1 cellular context compared by ENCODE assay signal in genomic region chr5:68644971-68645370, GRCh38.
A peak's percentile ranks its signal among the peaks of the same experiment; 100 is the strongest.
TF ChIP-seq lines count a peak whose summit lies in the region.

No MANE protein-coding gene starts in this region.

TF ChIP-seq in GM12878, 131 proteins besides CTCF, POLR2A, EP300 and RAD21 (continued from another document):
- TF ChIP-seq, protein P1, sequence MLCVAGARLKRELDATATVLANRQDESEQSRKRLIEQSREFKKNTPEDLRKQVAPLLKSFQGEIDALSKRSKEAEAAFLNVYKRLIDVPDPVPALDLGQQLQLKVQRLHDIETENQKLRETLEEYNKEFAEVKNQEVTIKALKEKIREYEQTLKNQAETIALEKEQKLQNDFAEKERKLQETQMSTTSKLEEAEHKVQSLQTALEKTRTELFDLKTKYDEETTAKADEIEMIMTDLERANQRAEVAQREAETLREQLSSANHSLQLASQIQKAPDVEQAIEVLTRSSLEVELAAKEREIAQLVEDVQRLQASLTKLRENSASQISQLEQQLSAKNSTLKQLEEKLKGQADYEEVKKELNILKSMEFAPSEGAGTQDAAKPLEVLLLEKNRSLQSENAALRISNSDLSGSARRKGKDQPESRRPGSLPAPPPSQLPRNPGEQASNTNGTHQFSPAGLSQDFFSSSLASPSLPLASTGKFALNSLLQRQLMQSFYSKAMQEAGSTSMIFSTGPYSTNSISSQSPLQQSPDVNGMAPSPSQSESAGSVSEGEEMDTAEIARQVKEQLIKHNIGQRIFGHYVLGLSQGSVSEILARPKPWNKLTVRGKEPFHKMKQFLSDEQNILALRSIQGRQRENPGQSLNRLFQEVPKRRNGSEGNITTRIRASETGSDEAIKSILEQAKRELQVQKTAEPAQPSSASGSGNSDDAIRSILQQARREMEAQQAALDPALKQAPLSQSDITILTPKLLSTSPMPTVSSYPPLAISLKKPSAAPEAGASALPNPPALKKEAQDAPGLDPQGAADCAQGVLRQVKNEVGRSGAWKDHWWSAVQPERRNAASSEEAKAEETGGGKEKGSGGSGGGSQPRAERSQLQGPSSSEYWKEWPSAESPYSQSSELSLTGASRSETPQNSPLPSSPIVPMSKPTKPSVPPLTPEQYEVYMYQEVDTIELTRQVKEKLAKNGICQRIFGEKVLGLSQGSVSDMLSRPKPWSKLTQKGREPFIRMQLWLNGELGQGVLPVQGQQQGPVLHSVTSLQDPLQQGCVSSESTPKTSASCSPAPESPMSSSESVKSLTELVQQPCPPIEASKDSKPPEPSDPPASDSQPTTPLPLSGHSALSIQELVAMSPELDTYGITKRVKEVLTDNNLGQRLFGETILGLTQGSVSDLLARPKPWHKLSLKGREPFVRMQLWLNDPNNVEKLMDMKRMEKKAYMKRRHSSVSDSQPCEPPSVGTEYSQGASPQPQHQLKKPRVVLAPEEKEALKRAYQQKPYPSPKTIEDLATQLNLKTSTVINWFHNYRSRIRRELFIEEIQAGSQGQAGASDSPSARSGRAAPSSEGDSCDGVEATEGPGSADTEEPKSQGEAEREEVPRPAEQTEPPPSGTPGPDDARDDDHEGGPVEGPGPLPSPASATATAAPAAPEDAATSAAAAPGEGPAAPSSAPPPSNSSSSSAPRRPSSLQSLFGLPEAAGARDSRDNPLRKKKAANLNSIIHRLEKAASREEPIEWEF (IDR thresholded peaks at IDR 0.05; ENCODE audit: insufficient replicate concordance, low read depth, low read length): no peak
- no peak for TF ChIP-seq MEF2A (IDR thresholded peaks at IDR 0.05; ENCODE audit: insufficient read depth, low read depth, low read length)
- TF ChIP-seq YBX1 (IDR thresholded peaks at IDR 0.05): no peak
- TF ChIP-seq POU2F2 (IDR thresholded peaks at IDR 0.05; ENCODE audit: borderline replicate concordance, low read depth, low read length): peak; percentile 98
